Comparison of ENCODE assay signal across 15 cellular contexts in genomic region chr2:196370386-196370785, GRCh38.
"Had no signal": no experiment of that assay in that cellular context is flagged by ENCODE, and none has a peak within 500 bp of the region (broad histone marks: within the 10 kb centered on the region; RNA-seq: fewer than 3 reads in every experiment).

No MANE protein-coding gene starts in this region.

- DNase-seq: activated B cell treated with CpG ODN at 0.5 μM for 24 hours; activated CD4-positive, alpha-beta T cell treated with anti-CD3 and anti-CD28 coated beads, Interleukin-2, amount 10 ng/mL, durations not matched to agents 24 days and 14 days; activated CD8-positive, alpha-beta memory T cell treated with anti-CD3 and anti-CD28 coated beads for 24 hours; activated effector memory CD4-positive, alpha-beta T cell treated with Interleukin-2 at 50 U/mL for 16 hours; activated naive CD8-positive, alpha-beta T cell treated with anti-CD3 and anti-CD28 coated beads for 36 hours; cortex of kidney; effector CD8-positive, alpha-beta T cell; natural killer cell; nucleus accumbens; right cardiac atrium; stimulated activated CD4-positive, alpha-beta T cell treated with anti-CD3 and anti-CD28 coated beads, Interleukin-1b, Interleukin-23, amount 100 ng/mL, for 48 hours; tibial artery had no signal

- H3K27ac ChIP-seq: cardiac muscle cell, tibial artery had no signal

- ATAC-seq: natural killer cell; right cardiac atrium; stimulated activated memory B cell treated with anti-CD40 and anti-IgM and Interleukin-4, amounts not matched to agents 10 μg/mL and 1 μg/mL and 100 μg/mL, for 72 hours had no signal

- H3K27me3 ChIP-seq: cardiac muscle cell, tibial artery had no signal

- H3K4me1 Mint-ChIP-seq: activated B cell treated with CpG ODN at 0.5 μM for 24 hours; natural killer cell; stimulated activated memory B cell treated with anti-CD40 and anti-IgM and Interleukin-4, amounts not matched to agents 10 μg/mL and 1 μg/mL and 100 μg/mL, for 72 hours had no signal

- H3K27me3 Mint-ChIP-seq: activated B cell treated with CpG ODN at 0.5 μM for 24 hours; progenitor cell of endocrine pancreas; stimulated activated memory B cell treated with anti-CD40 and anti-IgM and Interleukin-4, amounts not matched to agents 10 μg/mL and 1 μg/mL and 100 μg/mL, for 72 hours had no signal

- H3K4me3 Mint-ChIP-seq: activated B cell treated with CpG ODN at 0.5 μM for 24 hours; activated CD4-positive, alpha-beta T cell treated with anti-CD3 and anti-CD28 coated beads, Interleukin-2, amount 10 ng/mL, durations not matched to agents 24 days and 14 days; activated naive CD8-positive, alpha-beta T cell treated with anti-CD3 and anti-CD28 coated beads for 36 hours; natural killer cell; stimulated activated memory B cell treated with anti-CD40 and anti-IgM and Interleukin-4, amounts not matched to agents 10 μg/mL and 1 μg/mL and 100 μg/mL, for 72 hours had no signal

- H3K4me3 ChIP-seq: cardiac muscle cell, tibial artery had no signal

- H3K27ac Mint-ChIP-seq: activated B cell treated with CpG ODN at 0.5 μM for 24 hours; activated CD4-positive, alpha-beta T cell treated with anti-CD3 and anti-CD28 coated beads, Interleukin-2, amount 10 ng/mL, durations not matched to agents 24 days and 14 days; activated naive CD8-positive, alpha-beta T cell treated with anti-CD3 and anti-CD28 coated beads for 36 hours; natural killer cell; progenitor cell of endocrine pancreas; stimulated activated memory B cell treated with anti-CD40 and anti-IgM and Interleukin-4, amounts not matched to agents 10 μg/mL and 1 μg/mL and 100 μg/mL, for 72 hours had no signal

- H3K36me3 ChIP-seq: cardiac muscle cell, tibial artery had no signal
